ENCODE assay signal across 22 cellular contexts in the genomic region with DNA sequence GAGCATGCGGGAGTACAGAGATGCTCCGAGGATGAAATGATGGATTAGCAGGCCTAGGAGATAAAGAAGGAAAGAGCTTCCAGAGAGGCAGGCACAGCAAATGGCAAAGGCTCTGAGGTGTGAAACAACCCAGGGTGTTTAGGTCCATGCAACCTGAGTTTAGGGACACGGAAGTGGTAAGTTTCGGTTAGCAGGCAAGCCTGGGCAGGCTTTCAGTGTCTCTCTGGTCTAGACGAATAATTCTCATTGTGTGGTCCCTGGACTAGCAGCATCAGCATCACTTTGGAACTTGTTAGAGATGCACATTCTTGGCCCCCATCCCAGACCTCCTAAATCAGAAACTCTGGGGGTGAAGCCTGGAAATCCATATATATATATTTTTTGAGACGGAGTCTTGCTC. TPM values are rescaled to one million over a fixed set of nuclear protein-coding genes. Genes with fewer than 3 reads are reported as not detected.
A peak's percentile ranks its signal among the peaks of the same experiment; 100 is the strongest.
DNase-seq lines count a peak whose midpoint lies in the region; ATAC-seq, FAIRE-seq and TF ChIP-seq lines count a peak whose summit lies in the region.
"Had no signal": no experiment of that assay in that cellular context is flagged by ENCODE, and none has a peak within 500 bp of the region (broad histone marks: within the 10 kb centered on the region; RNA-seq: fewer than 3 reads in every experiment).

No MANE protein-coding gene starts in this region.

- RAD21 ChIA-PET in GM12878 (lab: Charles Lee; ENCODE audit: unreplicated experiment) = no interaction called here

- SMC1A ChIA-PET in GM12878 (lab: Charles Lee; ENCODE audit: uncharacterized antibody, unreplicated experiment) = no interaction called here

- CTCF ChIA-PET in GM12878 (lab: Yijun Ruan, JAX) = no interaction called here
- CTCF ChIA-PET in SK-N-SH (lab: Yijun Ruan, JAX) = interaction anchor here (0.6 to 2.3 kb wide), 2 partner anchors 37 to 256 kb away, joined by 3 to 10 read pairs; no protein-coding TSS in a partner anchor

- no peaks in the 10 kb centered on the region for H4K20me1 ChIP-seq in GM12878 (ENCODE audit: control insufficient read depth, insufficient read depth)
- no peaks in the 10 kb centered on the region for H4K20me1 ChIP-seq in SK-N-SH (ENCODE audit: insufficient read depth)

- H3K36me3 ChIP-seq in GM12878 (ENCODE audit: control insufficient read depth in 2 of 2, insufficient read depth in 2 of 2, low read length in 1 of 2) (no peaks in the 10 kb centered on the region), iPS-15b (ENCODE audit: control insufficient read depth, insufficient read depth, low read length) (no peaks in the 10 kb centered on the region), SK-N-SH (replicated peaks in 1 of 2; ENCODE audit: control insufficient read depth in 1 of 2, insufficient read depth in 2 of 2, low read length in 1 of 2) (no peaks in the 10 kb centered on the region)

- intact Hi-C loops in GM12878 (cut with micrococcal nuclease; ENCODE audit: unreplicated experiment) (no loop called here), head of caudate nucleus (cut with DNase I) (no loop called here)

- H3K4me3 ChIP-seq in GM12865 (ENCODE audit: low read depth, low read length) (no peak overlapping the region), GM12878 (no peak overlapping the region), iPS-15b (ENCODE audit: low read depth, low read length) (no peak overlapping the region), SK-N-SH (ENCODE audit: low read depth in 2 of 2, low read length in 1 of 2) (no peak overlapping the region)

- H3K27me3 ChIP-seq in GM12878 (replicated peaks in 1 of 2; ENCODE audit: control insufficient read depth in 2 of 2, insufficient read depth in 2 of 2, low read length in 1 of 2) (no peaks in the 10 kb centered on the region), iPS-15b (ENCODE audit: control insufficient read depth, insufficient read depth, low read length) (no peaks in the 10 kb centered on the region), SK-N-SH (ENCODE audit: insufficient read depth) (peaks cover 5% of the 10 kb centered on the region; the same call in 1 of the 2 replicates)

- DNase-seq in GM12865 (ENCODE audit: low read depth) = peak; percentile 48
- DNase-seq in NCI-H1105 treated with DMSO at 0.1 percent for 48 hours (lab: John Stamatoyannopoulos, UW) = peak; percentile 51
- DNase-seq in GM12878 (ENCODE audit: low read depth, low spot score) = peak; percentile 2
- DNase-seq in retina = no peak
- DNase-seq in SK-N-SH = no peak
- no peak for DNase-seq in activated T-cell treated with anti-CD3 and anti-CD28 coated beads, Interleukin-2, amount 50 U/mL, for 1 hour
- DNase-seq in head of caudate nucleus = no peak
- DNase-seq: Calu3; CD8-positive, alpha-beta memory T cell; DMS153; NCI-H1092 treated with DMSO at 0.1 percent for 48 hours; NCI-H2081; NCI-H748 treated with DMSO at 0.1 percent for 48 hours; SW 1271 had no signal

- H3K9ac ChIP-seq in GM12878 (ENCODE audit: control insufficient read depth, insufficient read depth, low read length) = no peak overlapping the region
- H3K9ac ChIP-seq in iPS-15b (ENCODE audit: low read depth, low read length) = peak overlapping the region; percentile 47
- no peak overlapping the region for H3K9ac ChIP-seq in SK-N-SH

- TF ChIP-seq POLR2A in GM12878 (IDR thresholded peaks at IDR 0.05; ENCODE audit: low read depth, low read length) = no peak

- no TSS peak for BruUV-seq in GM12878 (replicated peaks; lab: Mats Ljungman, UMichigan)

- H3K9me3 ChIP-seq in GM12878 (replicated peaks; ENCODE audit: control insufficient read depth, insufficient read depth, low read length) (no peaks in the 10 kb centered on the region), iPS-15b (ENCODE audit: control insufficient read depth, insufficient read depth, low read length) (no peaks in the 10 kb centered on the region), SK-N-SH (no peaks in the 10 kb centered on the region)

- H3K4me1 ChIP-seq in GM12878 (ENCODE audit: control insufficient read depth, insufficient read depth, low read length) (no peaks in the 10 kb centered on the region), iPS-15b (ENCODE audit: control insufficient read depth, insufficient read depth, low read length) (peaks cover 3% of the 10 kb centered on the region), SK-N-SH (ENCODE audit: control insufficient read depth in 1 of 2, insufficient read depth in 2 of 2, low read depth in 1 of 2, low read length in 1 of 2) (peaks cover 0 to 32% of the 10 kb centered on the region in 2 experiments; a peak in 1 of 4 replicates)

- 54% methylated on average over 6 of the region's 6 CpGs for WGBS in GM12878 (ENCODE audit: insufficient coverage, insufficient replicate concordance, low lambda C conversion rate, missing lambda C conversion rate)
- WGBS in SK-N-SH (ENCODE audit: low lambda C conversion rate) = 87% methylated on average over 6 of the region's 6 CpGs

- FAIRE-seq in GM12878 (lab: Jason Lieb, UNC) = no peak
- FAIRE-seq: A204.1, G401.6, GM19239, H54 had no signal

- no peak overlapping the region for H3K4me2 ChIP-seq in GM12878 (ENCODE audit: control insufficient read depth, insufficient read depth)
- H3K4me2 ChIP-seq in SK-N-SH = no peak overlapping the region

- POLR2A ChIA-PET in GM12878 (lab: Charles Lee) = no interaction called here
- POLR2A ChIA-PET in SK-N-SH (lab: Yijun Ruan, JAX) = no interaction called here

- H2AFZ ChIP-seq in GM12878 (ENCODE audit: control insufficient read depth, low read depth, low read length) (no peak overlapping the region), SK-N-SH (ENCODE audit: low read depth) (no peak overlapping the region)

- no peaks in the 10 kb centered on the region for H3K79me2 ChIP-seq in GM12878 (ENCODE audit: control insufficient read depth, insufficient read depth, low read length)
- no peaks in the 10 kb centered on the region for H3K79me2 ChIP-seq in SK-N-SH (ENCODE audit: insufficient read depth)

- no peak for TF ChIP-seq CTCF in GM12865 (IDR thresholded peaks at IDR 0.05; ENCODE audit: insufficient read depth, low read depth, low read length, missing control alignments)
- TF ChIP-seq CTCF in GM12878 (IDR thresholded peaks at IDR 0.05 in 2 of 3, conservative IDR thresholded peaks at IDR 0.05 in 1 of 3; ENCODE audit: control insufficient read depth in 2 of 3, extremely low read depth in 1 of 3, insufficient read depth in 1 of 3, low read depth in 3 of 3, low read length in 3 of 3) = no peak
- TF ChIP-seq CTCF in SK-N-SH (IDR thresholded peaks at IDR 0.05) = no peak

- no peaks in the 10 kb centered on the region for H3K9me2 ChIP-seq in SK-N-SH

- TF ChIP-seq EP300 in GM12878 (IDR thresholded peaks at IDR 0.05; ENCODE audit: borderline replicate concordance in 1 of 2, control insufficient read depth in 1 of 2, low read depth in 2 of 2, low read length in 2 of 2) (no peak), SK-N-SH (IDR thresholded peaks at IDR 0.05; ENCODE audit: borderline replicate concordance in 1 of 2, low read depth in 1 of 2, low read length in 1 of 2) (no peak)

- H3F3A ChIP-seq in SK-N-SH (replicated peaks; ENCODE audit: insufficient read depth) = no peaks in the 10 kb centered on the region

- in situ Hi-C loops in GM12878 (cut with MboI) = no loop called here

- peak; percentile 75 for ATAC-seq in GM12878
- ATAC-seq: Panc1 had no signal

- H3K27ac ChIP-seq in GM12878 (ENCODE audit: control insufficient read depth, insufficient read depth) (no peak overlapping the region), SK-N-SH (ENCODE audit: low read depth in 2 of 2, low read length in 1 of 2) (no peak overlapping the region)
- H3K27ac ChIP-seq: C4-2B had no signal

- TF ChIP-seq RAD21 in GM12878 (IDR thresholded peaks at IDR 0.05; ENCODE audit: insufficient read depth, low read depth, low read length) (no peak), SK-N-SH (IDR thresholded peaks at IDR 0.05; ENCODE audit: low read length) (no peak)

TF ChIP-seq in GM12878, 131 proteins besides CTCF, POLR2A, EP300 and RAD21:
- TF ChIP-seq RUNX3 (IDR thresholded peaks at IDR 0.05; ENCODE audit: low read length) (peak; percentile 46; the same call in 1 of the 2 replicates), MTA2 (IDR thresholded peaks at IDR 0.05; ENCODE audit: low read depth) (no peak), RAD51 (IDR thresholded peaks at IDR 0.05) (no peak), SREBF2 (IDR thresholded peaks at IDR 0.05; ENCODE audit: low read length) (no peak)

TF ChIP-seq in SK-N-SH, 30 proteins besides CTCF, POLR2A, EP300 and RAD21 (continues in another document):
- TF ChIP-seq USF2 (IDR thresholded peaks at IDR 0.05; ENCODE audit: borderline replicate concordance, low read depth, low read length) = no peak
- no peak for TF ChIP-seq CHD2 (IDR thresholded peaks at IDR 0.05; ENCODE audit: low read length, partially characterized antibody)
- no peak for TF ChIP-seq SIN3A (IDR thresholded peaks at IDR 0.05; ENCODE audit: borderline replicate concordance, low read depth, low read length)
- TF ChIP-seq TEAD4 (IDR thresholded peaks at IDR 0.05; ENCODE audit: borderline replicate concordance, insufficient read depth) = no peak
- no peak for TF ChIP-seq TCF12 (IDR thresholded peaks at IDR 0.05)
- TF ChIP-seq FOXJ3 (CRISPR knock-in tag; IDR thresholded peaks at IDR 0.05) = no peak

RNA-seq across cellular contexts. Expression of gene NKAIN1, which starts 18.6 kb away (rescaled TPM):
- total RNA-seq in GM12878 (2013; cell fraction: nucleolus; rRNA removed) = not detected in 2 replicates
- total RNA-seq in GM12878 (2014; rRNA removed) = not detected in 2 replicates
- not detected in 2 replicates for total RNA-seq in GM12878 (2014; rRNA removed; fragmentation: Illumina TruSeq; extraction: Trizol)
- not detected in 2 replicates for total RNA-seq in GM12878 (2021)
- polyA plus RNA-seq in GM12878 (2011; ENCODE audit: low read depth) = not detected
- polyA plus RNA-seq in GM12878 (2011; rRNA removed) = not detected in 2 replicates
- not detected in 2 replicates for polyA plus RNA-seq in GM12878 (2011; cell fraction: cytosol; rRNA removed)
- polyA plus RNA-seq in GM12878 (2011; cell fraction: nucleus; rRNA removed) = not detected in 2 replicates
- polyA plus RNA-seq in GM12878 (2012) = not detected in 2 replicates
- polyA plus RNA-seq in GM12878 (2014; fragmentation: Illumina TruSeq; extraction: Trizol) = not detected in 2 replicates
- polyA plus RNA-seq in GM12878 (2014; fragmentation: Nextera tagmentation; extraction: Ambion mirVana) = not detected
- polyA plus RNA-seq in GM12878 (2014; rRNA removed) = not detected in 2 replicates
- not detected for polyA plus RNA-seq in GM12878 (2016; fragmentation: Nextera tagmentation; extraction: Ambion mirVana)
- not detected in 2 replicates for polyA minus RNA-seq in GM12878 (2011; rRNA and poly(A)+ RNA removed)
- not detected in 2 replicates for polyA minus RNA-seq in GM12878 (2011; cell fraction: cytosol; rRNA and poly(A)+ RNA removed)
- polyA minus RNA-seq in GM12878 (2011; cell fraction: nucleus; rRNA and poly(A)+ RNA removed) = not detected in 2 replicates
- 0.54 and 0.96 TPM in 2 replicates for polyA plus RNA-seq in SK-N-SH (2012; rRNA removed)
- 0.58 and 1.3 TPM in 2 replicates for polyA plus RNA-seq in SK-N-SH (2012; cell fraction: cytosol; rRNA removed)
- 0.22 and 0.32 TPM in 2 replicates for polyA plus RNA-seq in SK-N-SH (2012; cell fraction: nucleus; rRNA removed)
- total RNA-seq: Calu3; CD8-positive, alpha-beta memory T cell; LHCN-M2 had no signal
- polyA plus RNA-seq: CD8-positive, alpha-beta memory T cell had no signal

Comparison
In these comparisons a context has a peak if more than half of its experiments do, and no peak if none do; other contexts are left out.
1. DNase-seq: peak in GM12865 (single experiment), NCI-H1105 treated with DMSO at 0.1 percent for 48 hours (single experiment) and GM12878 (single experiment); none in retina (single experiment), SK-N-SH (single experiment), activated T-cell treated with anti-CD3 and anti-CD28 coated beads, Interleukin-2, amount 50 U/mL, for 1 hour (single experiment) and head of caudate nucleus (0 of 42).